Comparison of ENCODE assay signal across 8 cellular contexts in the genomic region with DNA sequence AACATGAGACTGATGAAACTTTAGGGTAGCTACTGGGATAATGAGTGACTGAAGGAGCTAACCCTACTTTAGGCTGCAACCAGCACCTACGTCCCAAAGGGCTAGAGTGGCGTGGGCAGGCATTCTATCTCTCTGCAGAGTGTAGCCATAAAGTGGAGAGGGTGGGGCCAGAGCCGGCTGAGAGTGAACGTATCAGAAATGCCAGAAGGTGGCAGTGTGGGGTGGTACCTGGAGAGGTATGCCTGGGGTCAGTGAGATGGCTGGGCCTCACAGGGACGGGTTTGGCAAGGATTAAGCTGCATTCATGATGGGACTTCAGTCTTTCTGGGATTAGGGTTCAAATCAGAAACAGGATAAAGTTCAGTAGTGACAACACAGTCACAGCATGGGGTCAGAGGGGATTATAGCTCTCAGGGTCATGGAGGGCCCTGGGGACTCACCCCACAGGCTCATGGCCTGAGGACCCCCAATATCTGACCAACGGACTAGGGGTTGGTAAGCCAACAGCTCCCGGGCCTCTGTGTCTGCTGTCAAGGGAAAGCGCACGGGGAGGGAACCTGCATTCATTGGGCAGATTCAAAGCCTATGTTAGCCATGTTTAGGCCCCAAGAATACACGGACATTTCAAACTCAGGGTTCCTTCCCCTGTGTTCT.
DNase-seq lines count a peak whose midpoint lies in the region; ATAC-seq and TF ChIP-seq lines count a peak whose summit lies in the region.

No MANE protein-coding gene starts in this region.

- no peak for TF ChIP-seq EP300 in Ishikawa (IDR thresholded peaks at IDR 0.05; ENCODE audit: borderline replicate concordance)

- no peak overlapping the region for H3K27ac ChIP-seq in foreskin keratinocyte

- no TSS peak for BruUV-seq in Calu3 (replicated peaks; lab: Mats Ljungman, UMichigan)

- H3K27me3 Mint-ChIP-seq in Calu3 (ENCODE audit: unreplicated experiment), result peaks cover 36% of the 10 kb centered on the region
- H3K27me3 Mint-ChIP-seq in activated T-cell treated with anti-CD3 and anti-CD28 coated beads, Interleukin-2, amount 50 U/mL, for 72 hours (ENCODE audit: low read depth), result peaks cover 15% of the 10 kb centered on the region

- H3K4me1 Mint-ChIP-seq in Calu3 (ENCODE audit: low read depth, unreplicated experiment), result peaks cover 25% of the 10 kb centered on the region
- H3K4me1 Mint-ChIP-seq in activated T-cell treated with anti-CD3 and anti-CD28 coated beads, Interleukin-2, amount 50 U/mL, for 72 hours (ENCODE audit: low read depth), result peaks cover 38% of the 10 kb centered on the region

- CTCF ChIA-PET in Calu3 (lab: Charles Lee), result interaction anchor here (0.6 to 2.8 kb wide), 17 partner anchors 76 to 475 kb away, joined by 3 to 14 read pairs (median 3); no protein-coding TSS in a partner anchor

- DNase-seq in Calu3 (peak; percentile 94), RKO (ENCODE audit: low spot score) (peak; percentile 40), foreskin keratinocyte (peak in 1 of 2 donors; percentile 50), retina (peak; percentile 29), middle frontal gyrus (ENCODE audit: extremely low spot score, low spot score) (no peak)
- peak; percentile 85 for DNase-seq in activated T-cell treated with anti-CD3 and anti-CD28 coated beads, Interleukin-2, amount 50 U/mL, for 72 hours

- no peak overlapping the region for H3K27ac Mint-ChIP-seq in Calu3 (ENCODE audit: unreplicated experiment)
- H3K27ac Mint-ChIP-seq in activated T-cell treated with anti-CD3 and anti-CD28 coated beads, Interleukin-2, amount 50 U/mL, for 72 hours, result no peak overlapping the region

- no peak overlapping the region for H3K4me3 Mint-ChIP-seq in Calu3 (ENCODE audit: low read depth, unreplicated experiment)
- no peak overlapping the region for H3K4me3 Mint-ChIP-seq in activated T-cell treated with anti-CD3 and anti-CD28 coated beads, Interleukin-2, amount 50 U/mL, for 72 hours

- TF ChIP-seq RAD21 in Ishikawa (IDR thresholded peaks at IDR 0.05; ENCODE audit: low read depth), result peak; percentile 64

- ATAC-seq in GM21381 (IDR thresholded peaks at IDR 0.05; ENCODE audit: unreplicated experiment), result peak; percentile 88
- ATAC-seq in activated T-cell treated with anti-CD3 and anti-CD28 coated beads, Interleukin-2, amount 50 U/mL, for 72 hours (replicated peaks in 1 of 2), result peak; percentile 52 to 63
- ATAC-seq in foreskin keratinocyte, result peak; percentile 74

- TF ChIP-seq CTCF in Calu3 (IDR thresholded peaks at IDR 0.05; ENCODE audit: unreplicated experiment), result peak; percentile 75
- peak; percentile 83 for TF ChIP-seq CTCF in foreskin keratinocyte (conservative IDR thresholded peaks at IDR 0.05)

- no peaks in the 10 kb centered on the region for H3K9me3 Mint-ChIP-seq in Calu3 (ENCODE audit: low read depth, unreplicated experiment)
- no peaks in the 10 kb centered on the region for H3K9me3 Mint-ChIP-seq in activated T-cell treated with anti-CD3 and anti-CD28 coated beads, Interleukin-2, amount 50 U/mL, for 72 hours

- H3K4me1 ChIP-seq in foreskin keratinocyte, result peaks cover 9% of the 10 kb centered on the region

- intact Hi-C loops in Calu3 (cut with micrococcal nuclease; ENCODE audit: unreplicated experiment), result loop anchor here (1.0 to 10.0 kb wide), 8 partner anchors 90 to 409 kb away; no protein-coding TSS in a partner anchor

- H3K27me3 ChIP-seq in foreskin keratinocyte, result peaks cover 30% of the 10 kb centered on the region

- H3K36me3 Mint-ChIP-seq in Calu3 (ENCODE audit: insufficient read depth, unreplicated experiment), result no peaks in the 10 kb centered on the region
- no peaks in the 10 kb centered on the region for H3K36me3 Mint-ChIP-seq in activated T-cell treated with anti-CD3 and anti-CD28 coated beads, Interleukin-2, amount 50 U/mL, for 72 hours (ENCODE audit: insufficient read depth in 2 of 2)

TF ChIP-seq in Ishikawa, 13 proteins besides CTCF, POLR2A, EP300 and RAD21:
- TF ChIP-seq FOXM1 (IDR thresholded peaks at IDR 0.05; ENCODE audit: borderline replicate concordance, low read depth), result no peak
- no peak for TF ChIP-seq MAX (IDR thresholded peaks at IDR 0.05)
- TF ChIP-seq TEAD4 (IDR thresholded peaks at IDR 0.05), result 0 out of 2 replicates have a peak, but pooled peaks have one; percentile 12
